ENCODE assay signal across 8 cellular contexts in genomic region chr17:15263206-15263579, GRCh38. TPM values are rescaled to one million over a fixed set of nuclear protein-coding genes. Genes with fewer than 3 reads are reported as not detected.
DNase-seq lines count a peak whose midpoint lies in the region; ATAC-seq and TF ChIP-seq lines count a peak whose summit lies in the region.

No MANE protein-coding gene starts in this region.

- H3K36me3 Mint-ChIP-seq in Calu3 (ENCODE audit: insufficient read depth, unreplicated experiment): no peaks in the 10 kb centered on the region
- H3K36me3 Mint-ChIP-seq in activated T-helper 2 cell treated with anti-CD3 and anti-CD28 coated beads, Interferon-gamma antibody, Interleukin-2, Interleukin-4, amounts not matched to agents 10 μg/mL and 5 μg/mL and 100 μg/mL, durations not matched to agents 14 hours and 24 hours and 36 hours (ENCODE audit: low read depth): no peaks in the 10 kb centered on the region

- H3F3A ChIP-seq in PC-9 (ENCODE audit: insufficient read depth, low read depth): no peaks in the 10 kb centered on the region

- H3K4me1 ChIP-seq in adipocyte (ENCODE audit: control insufficient read depth, insufficient read depth, low read length) (peaks cover 39% of the 10 kb centered on the region), parathyroid adenoma (peaks cover 2% of the 10 kb centered on the region), PC-9 (replicated peaks; ENCODE audit: insufficient read depth) (no peaks in the 10 kb centered on the region)

- no peak overlapping the region for H3K27ac ChIP-seq in parathyroid adenoma
- no peak overlapping the region for H3K27ac ChIP-seq in PC-9

- H2AFZ ChIP-seq in parathyroid adenoma (peak overlapping the region; percentile 16), PC-9 (no peak overlapping the region)

- no peaks in the 10 kb centered on the region for H3K27me3 ChIP-seq in adipocyte (replicated peaks; ENCODE audit: control insufficient read depth, insufficient read depth, low read length)
- H3K27me3 ChIP-seq in parathyroid adenoma (ENCODE audit: control insufficient read depth, insufficient read depth, low read length): no peaks in the 10 kb centered on the region
- H3K27me3 ChIP-seq in PC-9 (ENCODE audit: insufficient read depth, low read depth): peaks cover 17% of the 10 kb centered on the region; the same call in 1 of the 2 replicates

- H4K20me1 ChIP-seq in PC-9 (ENCODE audit: insufficient read depth): no peaks in the 10 kb centered on the region

- peak overlapping the region; percentile 20 for H3K4me2 ChIP-seq in parathyroid adenoma (ENCODE audit: low read length)
- no peak overlapping the region for H3K4me2 ChIP-seq in PC-9

- peak overlapping the region; percentile 91 for H3K4me3 ChIP-seq in adipocyte (ENCODE audit: low read length)
- peak overlapping the region; percentile 40 for H3K4me3 ChIP-seq in parathyroid adenoma (ENCODE audit: low read depth, low read length)
- no peak overlapping the region for H3K4me3 ChIP-seq in PC-9

- intact Hi-C loops in Calu3 (cut with micrococcal nuclease; ENCODE audit: unreplicated experiment): no loop called here
- intact Hi-C loops in cardiac septum (cut with DNase I): loop anchor here (5.0 kb wide), 2 partner anchors 79 to 149 kb away; partner anchors contain the start of gene TEKT3
- intact Hi-C loops in activated T-helper 2 cell treated with anti-CD3 and anti-CD28 coated beads, Interferon-gamma antibody, Interleukin-2, Interleukin-4, amounts not matched to agents 10 μg/mL and 5 μg/mL and 100 μg/mL, durations not matched to agents 14 hours and 24 hours and 36 hours (cut with micrococcal nuclease): no loop called here
- intact Hi-C loops in PC-9 (cut with micrococcal nuclease; ENCODE audit: unreplicated experiment): loop anchor here (10.0 kb wide), 1 partner anchor 392 kb away; no protein-coding TSS in a partner anchor

- BruUV-seq in Calu3 (replicated peaks; lab: Mats Ljungman, UMichigan): no TSS peak
- BruUV-seq in PC-9 (replicated peaks; lab: Mats Ljungman, UMichigan): no TSS peak

- H3K36me3 ChIP-seq in adipocyte (ENCODE audit: control insufficient read depth, insufficient read depth, low read length, severe bottlenecking): peaks cover 13% of the 10 kb centered on the region
- H3K36me3 ChIP-seq in parathyroid adenoma (ENCODE audit: control insufficient read depth, insufficient read depth, low read length): no peaks in the 10 kb centered on the region
- H3K36me3 ChIP-seq in PC-9 (ENCODE audit: low read depth): no peaks in the 10 kb centered on the region

- DNase-seq in Calu3 (peak; percentile 5), adipocyte (ENCODE audit: low read depth) (peak; percentile 90), cardiac septum (ENCODE audit: low spot score) (peak; percentile 93), PC-9 (no peak)
- no peak for DNase-seq in activated T-helper 2 cell treated with anti-CD3 and anti-CD28 coated beads, Interferon-gamma antibody, Interleukin-2, Interleukin-4, amounts not matched to agents 10 μg/mL and 5 μg/mL and 100 μg/mL, durations not matched to agents 14 hours and 24 hours and 36 hours (ENCODE audit: low spot score)

- CTCF ChIA-PET in Calu3 (lab: Charles Lee) (interaction anchor here (0.6 to 0.9 kb wide), 2 partner anchors 114 to 240 kb away, joined by 3 to 5 read pairs; no protein-coding TSS in a partner anchor), PC-9 (lab: Charles Lee) (interaction anchor here (0.6 to 1.5 kb wide), 2 partner anchors 240 to 359 kb away, joined by 5 to 7 read pairs; no protein-coding TSS in a partner anchor)

- H3K27ac Mint-ChIP-seq in Calu3 (ENCODE audit: unreplicated experiment): no peak overlapping the region
- H3K27ac Mint-ChIP-seq in activated T-helper 2 cell treated with anti-CD3 and anti-CD28 coated beads, Interferon-gamma antibody, Interleukin-2, Interleukin-4, amounts not matched to agents 10 μg/mL and 5 μg/mL and 100 μg/mL, durations not matched to agents 14 hours and 24 hours and 36 hours: no peak overlapping the region

- TF ChIP-seq CTCF in Calu3 (IDR thresholded peaks at IDR 0.05; ENCODE audit: unreplicated experiment): no peak
- no peak for TF ChIP-seq CTCF in parathyroid adenoma (IDR thresholded peaks at IDR 0.05)
- TF ChIP-seq CTCF in PC-9 (conservative IDR thresholded peaks at IDR 0.05): no peak

- no peaks in the 10 kb centered on the region for H3K79me2 ChIP-seq in parathyroid adenoma
- no peaks in the 10 kb centered on the region for H3K79me2 ChIP-seq in PC-9 (ENCODE audit: low read depth)

- no peaks in the 10 kb centered on the region for H3K9me3 Mint-ChIP-seq in Calu3 (ENCODE audit: low read depth, unreplicated experiment)
- H3K9me3 Mint-ChIP-seq in activated T-helper 2 cell treated with anti-CD3 and anti-CD28 coated beads, Interferon-gamma antibody, Interleukin-2, Interleukin-4, amounts not matched to agents 10 μg/mL and 5 μg/mL and 100 μg/mL, durations not matched to agents 14 hours and 24 hours and 36 hours: no peaks in the 10 kb centered on the region

- peaks cover 18% of the 10 kb centered on the region for H3K4me1 Mint-ChIP-seq in Calu3 (ENCODE audit: low read depth, unreplicated experiment)
- peaks cover 9% of the 10 kb centered on the region for H3K4me1 Mint-ChIP-seq in activated T-helper 2 cell treated with anti-CD3 and anti-CD28 coated beads, Interferon-gamma antibody, Interleukin-2, Interleukin-4, amounts not matched to agents 10 μg/mL and 5 μg/mL and 100 μg/mL, durations not matched to agents 14 hours and 24 hours and 36 hours (ENCODE audit: low read depth)

- H3K9ac ChIP-seq in adipocyte (ENCODE audit: low read length): peak overlapping the region; percentile 95
- no peak overlapping the region for H3K9ac ChIP-seq in parathyroid adenoma

- H3K9me3 ChIP-seq in adipocyte (ENCODE audit: control insufficient read depth, low read length) (no peaks in the 10 kb centered on the region), parathyroid adenoma (ENCODE audit: control insufficient read depth, low read length) (no peaks in the 10 kb centered on the region), PC-9 (ENCODE audit: insufficient read depth, low read depth) (no peaks in the 10 kb centered on the region)

- POLR2A ChIA-PET in PC-9 (lab: Charles Lee; ENCODE audit: unreplicated experiment): interaction anchor here (0.5 to 0.6 kb wide), 2 partner anchors 346 to 760 kb away, joined by 5 to 10 read pairs; no protein-coding TSS in a partner anchor

- ATAC-seq in GM18870 (IDR thresholded peaks at IDR 0.05; ENCODE audit: unreplicated experiment) (no peak), HG03025 (IDR thresholded peaks at IDR 0.05; ENCODE audit: low FRiP score, unreplicated experiment) (no peak)

- peaks cover 59% of the 10 kb centered on the region for H3K27me3 Mint-ChIP-seq in Calu3 (ENCODE audit: unreplicated experiment)
- peaks cover 74% of the 10 kb centered on the region for H3K27me3 Mint-ChIP-seq in activated T-helper 2 cell treated with anti-CD3 and anti-CD28 coated beads, Interferon-gamma antibody, Interleukin-2, Interleukin-4, amounts not matched to agents 10 μg/mL and 5 μg/mL and 100 μg/mL, durations not matched to agents 14 hours and 24 hours and 36 hours (ENCODE audit: low read depth)

- H3K4me3 Mint-ChIP-seq in Calu3 (ENCODE audit: low read depth, unreplicated experiment): peak overlapping the region; percentile 58
- H3K4me3 Mint-ChIP-seq in activated T-helper 2 cell treated with anti-CD3 and anti-CD28 coated beads, Interferon-gamma antibody, Interleukin-2, Interleukin-4, amounts not matched to agents 10 μg/mL and 5 μg/mL and 100 μg/mL, durations not matched to agents 14 hours and 24 hours and 36 hours (ENCODE audit: low read depth): no peak overlapping the region

- no peaks in the 10 kb centered on the region for H3K9me2 ChIP-seq in PC-9 (ENCODE audit: insufficient read depth)

RNA-seq across cellular contexts. Expression of gene PMP22, which starts 1.9 kb away (rescaled TPM):
- 0.83 and 1.7 TPM in 2 replicates for total RNA-seq in Calu3 (2022)
- 91.8 TPM for total RNA-seq in cardiac septum
- total RNA-seq in activated T-helper 2 cell treated with anti-CD3 and anti-CD28 coated beads, Interferon-gamma antibody, Interleukin-2, Interleukin-4, amounts not matched to agents 10 μg/mL and 5 μg/mL and 100 μg/mL, durations not matched to agents 14 hours and 24 hours and 36 hours: 1.2 and 1.6 TPM in 2 replicates
- total RNA-seq in PC-9 (2021): 2.6 and 3.1 TPM in 2 replicates

Comparison
In these comparisons a context has a peak if more than half of its experiments do, and no peak if none do; other contexts are left out.
1. DNase-seq: peak in Calu3 (single experiment), adipocyte (single experiment) and cardiac septum (single experiment); none in activated T-helper 2 cell treated with anti-CD3 and anti-CD28 coated beads, Interferon-gamma antibody, Interleukin-2, Interleukin-4, amounts not matched to agents 10 μg/mL and 5 μg/mL and 100 μg/mL, durations not matched to agents 14 hours and 24 hours and 36 hours (single experiment) and PC-9 (0 of 2).
2. RNA of gene PMP22, which starts 1.9 kb away (total RNA-seq): 91.8 TPM in cardiac septum (single experiment); 2.6 to 3.1 TPM in PC-9, 0.83 to 1.7 TPM in Calu3 and 1.2 to 1.6 TPM in activated T-helper 2 cell treated with anti-CD3 and anti-CD28 coated beads, Interferon-gamma antibody, Interleukin-2, Interleukin-4, amounts not matched to agents 10 μg/mL and 5 μg/mL and 100 μg/mL, durations not matched to agents 14 hours and 24 hours and 36 hours; every median in the first group is over 10 times any median in the second.
3. intact Hi-C loops: an anchor here in cardiac septum (5.0 kb wide) and PC-9 (10.0 kb wide); none called in Calu3 and activated T-helper 2 cell treated with anti-CD3 and anti-CD28 coated beads, Interferon-gamma antibody, Interleukin-2, Interleukin-4, amounts not matched to agents 10 μg/mL and 5 μg/mL and 100 μg/mL, durations not matched to agents 14 hours and 24 hours and 36 hours.